ENCODE assay signal across 31 cellular contexts in genomic region chr5:160456778-160457177, GRCh38.
"Had no signal": no experiment of that assay in that cellular context is flagged by ENCODE, and none has a peak within 500 bp of the region (broad histone marks: within the 10 kb centered on the region; RNA-seq: fewer than 3 reads in every experiment).

No MANE protein-coding gene starts in this region.

- H3K4me3 ChIP-seq: coronary artery, dorsolateral prefrontal cortex had no signal

- ATAC-seq: activated CD4-positive, CD25-positive, alpha-beta regulatory T cell treated with anti-CD3 and anti-CD28 coated beads, Interleukin-2, amount 50 U/mL, for 24 hours; activated CD8-positive, alpha-beta T cell treated with anti-CD3 and anti-CD28 coated beads for 36 hours; activated T-cell treated with anti-CD3 and anti-CD28 coated beads, Interleukin-2, amount 50 U/mL, for 4 hours; activated T-helper 17 cell treated with anti-CD3 and anti-CD28 coated beads, Interleukin-2, amount 50 U/mL, for 72 hours had no signal

- H3K27me3 Mint-ChIP-seq: activated CD8-positive, alpha-beta T cell treated with anti-CD3 and anti-CD28 coated beads for 36 hours; activated naive CD8-positive, alpha-beta T cell had no signal

- DNase-seq: activated B cell treated with CpG ODN at 0.5 μM for 24 hours; activated CD4-positive, alpha-beta T cell treated with anti-CD3 and anti-CD28 coated beads for 48 hours; activated CD4-positive, alpha-beta T cell treated with anti-CD3 and anti-CD28 coated beads, Interleukin-2, amount 50 U/mL, for 1 hour; activated CD4-positive, alpha-beta T cell treated with anti-CD3 and anti-CD28 coated beads, Interleukin-2, amount 50 U/mL, for 48 hours; activated CD8-positive, alpha-beta memory T cell treated with anti-CD3 and anti-CD28 coated beads for 24 hours; activated CD8-positive, alpha-beta T cell treated with anti-CD3 and anti-CD28 coated beads for 36 hours; activated effector memory CD4-positive, alpha-beta T cell treated with Interleukin-2 at 50 U/mL for 16 hours; activated gamma-delta T cell treated with Interleukin-2 at 50 U/mL for 16 hours; activated naive CD4-positive, alpha-beta T cell treated with anti-CD3 and anti-CD28 coated beads, Interleukin-2, amount 50 U/mL, for 16 hours; activated naive CD4-positive, alpha-beta T cell treated with Interleukin-2 at 50 U/mL for 16 hours; activated T-cell treated with anti-CD3 and anti-CD28 coated beads, Interleukin-2, amount 50 U/mL, for 4 hours; amniotic stem cell; anterior cingulate cortex; brain microvascular endothelial cell; dorsolateral prefrontal cortex; effector memory CD4-positive, alpha-beta T cell; endodermal cell; foreskin fibroblast; head of caudate nucleus; T1000; WERI-Rb-1 had no signal

- H3K4me3 Mint-ChIP-seq: activated B cell treated with CpG ODN at 0.5 μM for 24 hours; activated CD8-positive, alpha-beta T cell treated with anti-CD3 and anti-CD28 coated beads for 36 hours; activated naive CD8-positive, alpha-beta T cell; activated T-cell treated with anti-CD3 and anti-CD28 coated beads, Interleukin-2, amount 50 U/mL, for 4 hours; activated T-helper 17 cell treated with anti-CD3 and anti-CD28 coated beads, Interleukin-2, amount 50 U/mL, for 72 hours; central memory CD8-positive, alpha-beta T cell; dendritic cell treated with granulocyte-macrophage colony-stimulating factor and Interleukin-4, amounts not matched to agents 40 ng/mL and 50 ng/mL, for 4 days; endodermal cell; T-helper 2 cell treated with Interferon-gamma antibody and Interleukin-4, amounts not matched to agents 5 μg/mL and 100 μg/mL, for 36 hours had no signal

- H3K36me3 Mint-ChIP-seq: activated naive CD8-positive, alpha-beta T cell had no signal

- H3K36me3 ChIP-seq: brain microvascular endothelial cell, WERI-Rb-1 had no signal

- H3K4me1 Mint-ChIP-seq: endodermal cell had no signal

- FAIRE-seq: astrocyte, bronchial epithelial cell, frontal cortex had no signal

- H3K27ac ChIP-seq: brain microvascular endothelial cell, coronary artery, dorsolateral prefrontal cortex, WERI-Rb-1 had no signal

- H3K27me3 ChIP-seq: brain microvascular endothelial cell, dorsolateral prefrontal cortex had no signal

- H3K27ac Mint-ChIP-seq: activated B cell treated with CpG ODN at 0.5 μM for 24 hours; activated CD8-positive, alpha-beta T cell treated with anti-CD3 and anti-CD28 coated beads for 36 hours; activated naive CD8-positive, alpha-beta T cell; activated T-helper 17 cell treated with anti-CD3 and anti-CD28 coated beads, Interleukin-2, amount 50 U/mL, for 72 hours; dendritic cell treated with granulocyte-macrophage colony-stimulating factor and Interleukin-4, amounts not matched to agents 40 ng/mL and 50 ng/mL, for 4 days; endodermal cell; T-helper 2 cell treated with Interferon-gamma antibody and Interleukin-4, amounts not matched to agents 5 μg/mL and 100 μg/mL, for 36 hours had no signal

- H3K9me3 Mint-ChIP-seq: activated B cell treated with CpG ODN at 0.5 μM for 24 hours; activated CD8-positive, alpha-beta T cell treated with anti-CD3 and anti-CD28 coated beads for 36 hours; activated T-cell treated with anti-CD3 and anti-CD28 coated beads, Interleukin-2, amount 50 U/mL, for 4 hours; activated T-helper 17 cell treated with anti-CD3 and anti-CD28 coated beads, Interleukin-2, amount 50 U/mL, for 72 hours; central memory CD8-positive, alpha-beta T cell; dendritic cell treated with granulocyte-macrophage colony-stimulating factor and Interleukin-4, amounts not matched to agents 40 ng/mL and 50 ng/mL, for 4 days; T-helper 2 cell treated with Interferon-gamma antibody and Interleukin-4, amounts not matched to agents 5 μg/mL and 100 μg/mL, for 36 hours had no signal
